24 cellular contexts compared by ENCODE assay signal in genomic region chr7:102409340-102409739, GRCh38. TPM values are rescaled to one million over a fixed set of nuclear protein-coding genes. Genes with fewer than 3 reads are reported as not detected.
"Had no signal": no experiment of that assay in that cellular context is flagged by ENCODE, and none has a peak within 500 bp of the region (broad histone marks: within the 10 kb centered on the region; RNA-seq: fewer than 3 reads in every experiment).

No MANE protein-coding gene starts in this region.

- H3K27me3 Mint-ChIP-seq: activated naive CD4-positive, alpha-beta T cell treated with anti-CD3 and anti-CD28 coated beads, Interleukin-2, amount 50 U/mL, for 24 hours; naive thymus-derived CD4-positive, alpha-beta T cell had no signal

- H3K4me3 Mint-ChIP-seq: activated naive CD4-positive, alpha-beta T cell treated with anti-CD3 and anti-CD28 coated beads, Interleukin-2, amount 50 U/mL, for 24 hours; naive thymus-derived CD4-positive, alpha-beta T cell had no signal

- FAIRE-seq: bronchial epithelial cell, endothelial cell of umbilical vein had no signal

- H3K27ac Mint-ChIP-seq: activated naive CD4-positive, alpha-beta T cell treated with anti-CD3 and anti-CD28 coated beads, Interleukin-2, amount 50 U/mL, for 24 hours had no signal

- H3K4me3 ChIP-seq: esophagus muscularis mucosa, gastroesophageal sphincter, heart left ventricle, mucosa of descending colon, ovary, psoas muscle, skin epidermis, stomach had no signal

- H3K27me3 ChIP-seq: esophagus muscularis mucosa, gastroesophageal sphincter, heart left ventricle, ovary, stomach had no signal

- DNase-seq: activated CD4-positive, alpha-beta T cell treated with anti-CD3 and anti-CD28 coated beads, Interleukin-2, amount 50 U/mL, for 4 hours; activated gamma-delta T cell; activated T-cell treated with anti-CD3 and anti-CD28 coated beads, Interleukin-2, amount 50 U/mL, for 1 hour; effector CD4-positive, alpha-beta T cell; heart left ventricle; mesenchymal stem cell; mucosa of descending colon; naive thymus-derived CD4-positive, alpha-beta T cell; ovary; psoas muscle; right cardiac atrium; stomach; trophoblast cell had no signal

- H3K9me3 Mint-ChIP-seq: activated naive CD4-positive, alpha-beta T cell treated with anti-CD3 and anti-CD28 coated beads, Interleukin-2, amount 50 U/mL, for 24 hours had no signal

- ATAC-seq: gastroesophageal sphincter; heart left ventricle; mucosa of descending colon; naive thymus-derived CD4-positive, alpha-beta T cell; psoas muscle; right cardiac atrium had no signal

- H3K9me3 ChIP-seq: esophagus muscularis mucosa, mucosa of descending colon, ovary, psoas muscle, stomach had no signal

- H3K36me3 ChIP-seq: ovary had no signal

- H3K27ac ChIP-seq: esophagus muscularis mucosa, gastroesophageal sphincter, heart left ventricle, ovary, psoas muscle, skin epidermis, stomach, VCaP had no signal

RNA-seq across cellular contexts. Expression of gene SPDYE6, which starts 53.1 kb away (rescaled TPM):
- total RNA-seq: bronchial epithelial cell; cerebellum; endothelial cell of umbilical vein; esophagus muscularis mucosa; gastroesophageal sphincter; heart left ventricle; liver; mucosa of descending colon; ovary; psoas muscle; right cardiac atrium; stomach; T-helper 1 cell treated with Interleukin-12 subunit alpha and Interleukin-12 subunit beta and Interleukin-4 antibody, amounts not matched to agents 30 ng/mL and 1 ng/mL, for 36 hours; temporal lobe had no signal
- polyA plus RNA-seq: endothelial cell of umbilical vein, ovary, stomach had no signal
